9 cellular contexts compared by ENCODE assay signal in the genomic region with DNA sequence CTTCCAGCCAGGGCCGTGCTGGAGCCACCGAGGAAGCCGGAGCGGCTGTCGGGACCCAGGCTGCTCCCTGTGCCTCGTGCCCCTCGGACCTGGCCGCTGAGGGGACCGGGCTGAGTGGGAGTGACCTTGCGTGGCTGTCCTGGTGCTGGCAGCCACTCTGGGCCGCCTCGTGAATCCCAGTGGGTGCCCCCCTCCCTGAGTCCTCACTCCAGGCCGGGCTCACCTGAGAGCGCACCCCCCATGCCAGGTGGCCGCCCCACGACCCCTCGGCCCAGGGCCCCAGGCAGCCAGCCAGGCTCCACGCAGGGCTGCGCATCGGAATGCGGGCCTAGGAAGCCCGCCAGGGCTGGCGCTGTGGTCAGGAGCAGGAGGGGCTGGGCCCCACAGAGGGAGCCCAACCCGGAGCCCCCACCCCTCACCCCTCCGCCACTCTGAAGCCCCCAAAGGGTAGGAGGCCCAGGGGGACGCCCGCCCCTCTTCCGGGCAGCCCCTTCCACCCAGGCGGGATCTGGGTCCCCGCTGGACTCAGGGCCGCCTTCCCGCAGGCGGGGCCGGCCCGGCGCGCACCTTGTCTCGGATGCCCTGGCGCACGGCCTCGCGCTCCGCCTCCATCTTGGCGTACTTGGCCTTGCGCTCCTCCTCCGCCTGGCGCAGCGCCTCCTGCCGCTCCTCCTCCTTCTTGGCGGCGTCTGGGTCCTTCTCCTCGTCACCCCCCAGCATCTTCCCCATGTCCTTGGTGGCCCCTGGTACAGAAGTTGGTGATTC. TPM values are rescaled to one million over a fixed set of nuclear protein-coding genes. Genes with fewer than 3 reads are reported as not detected.
DNase-seq lines count a peak whose midpoint lies in the region; ATAC-seq and TF ChIP-seq lines count a peak whose summit lies in the region.
"Had no signal": no experiment of that assay in that cellular context is flagged by ENCODE, and none has a peak within 500 bp of the region (broad histone marks: within the 10 kb centered on the region; RNA-seq: fewer than 3 reads in every experiment).

No MANE protein-coding gene starts in this region.

- H3K4me3 Mint-ChIP-seq in GM23338 = peak overlapping the region; percentile 47; the same call in 2 of the 3 replicates
- H3K4me3 Mint-ChIP-seq in activated T-cell treated with anti-CD3 and anti-CD28 coated beads, Interleukin-2, amount 50 U/mL, for 4 hours = peak overlapping the region; percentile 46
- H3K4me3 Mint-ChIP-seq: dendritic cell treated with granulocyte-macrophage colony-stimulating factor and Interleukin-4, amounts not matched to agents 40 ng/mL and 50 ng/mL, for 4 days had no signal

- peaks cover 26% of the 10 kb centered on the region for H3K4me1 ChIP-seq in GM23338 (ENCODE audit: insufficient read depth)
- peaks cover 0 to 33% (median 28%) of the 10 kb centered on the region in 3 donors for H3K4me1 ChIP-seq in gastroesophageal sphincter

- H3K36me3 ChIP-seq in GM23338 (ENCODE audit: insufficient read depth) = no peaks in the 10 kb centered on the region
- H3K36me3 ChIP-seq in gastroesophageal sphincter = no peaks in the 10 kb centered on the region

- TF ChIP-seq EP300 in gastroesophageal sphincter (IDR thresholded peaks at IDR 0.05) = no peak

- DNase-seq in GM23338 (ENCODE audit: low spot score) (peak; percentile 85), NCI-H345 treated with DMSO at 0.1 percent for 48 hours (lab: John Stamatoyannopoulos, UW; ENCODE audit: unreplicated experiment) (no peak), NCI-H2171 (lab: John Stamatoyannopoulos, UW) (no peak)
- DNase-seq in activated T-cell treated with anti-CD3 and anti-CD28 coated beads, Interleukin-2, amount 50 U/mL, for 4 hours = peak; percentile 30
- peak; percentile 28 to 54 for DNase-seq in stimulated activated CD4-positive, alpha-beta T cell treated with anti-CD3 and anti-CD28 coated beads, Interleukin-4, amount 100 ng/mL, for 4 hours

- no peaks in the 10 kb centered on the region for H3K9me3 ChIP-seq in gastroesophageal sphincter

- H3K4me3 ChIP-seq in GM23338 (peak overlapping the region; percentile 44; the same call in 1 of the 2 replicates), gastroesophageal sphincter (peak overlapping the region in 1 of 2 donors; percentile 42)

- H4K20me1 ChIP-seq in GM23338 (replicated peaks; ENCODE audit: insufficient read depth) = no peaks in the 10 kb centered on the region

- TF ChIP-seq POLR2A in gastroesophageal sphincter (IDR thresholded peaks at IDR 0.05) = no peak

- H3K27me3 Mint-ChIP-seq in GM23338 (ENCODE audit: insufficient read depth, low read depth, poor library complexity) = peaks cover 64% of the 10 kb centered on the region
- H3K27me3 Mint-ChIP-seq in activated T-cell treated with anti-CD3 and anti-CD28 coated beads, Interleukin-2, amount 50 U/mL, for 4 hours (ENCODE audit: low read depth) = peaks cover 47% of the 10 kb centered on the region

- no peaks in the 10 kb centered on the region for H3K79me2 ChIP-seq in GM23338 (replicated peaks; ENCODE audit: insufficient read depth)

- H3K27ac Mint-ChIP-seq in GM23338 = no peak overlapping the region
- H3K27ac Mint-ChIP-seq: dendritic cell treated with granulocyte-macrophage colony-stimulating factor and Interleukin-4, amounts not matched to agents 40 ng/mL and 50 ng/mL, for 4 days had no signal

- WGBS in gastroesophageal sphincter (ENCODE audit: low coverage in 1 of 2), 2 donors = 0% methylated on average over 2 of the region's 52 CpGs; no CpG with 5 or more reads in 1 of the 2 donors

- ATAC-seq in GM23338 (peak; percentile 65), gastroesophageal sphincter (peak; percentile 30), HG03108 (IDR thresholded peaks at IDR 0.05; ENCODE audit: unreplicated experiment) (no peak), HG03045 (IDR thresholded peaks at IDR 0.05; ENCODE audit: unreplicated experiment) (no peak)
- ATAC-seq in activated T-cell treated with anti-CD3 and anti-CD28 coated beads, Interleukin-2, amount 50 U/mL, for 4 hours = peak; percentile 58 to 67

- H3K27me3 ChIP-seq in GM23338 (ENCODE audit: insufficient read depth) = peaks cover 63% of the 10 kb centered on the region
- H3K27me3 ChIP-seq in gastroesophageal sphincter = peaks cover 96% of the 10 kb centered on the region

- peak overlapping the region; percentile 66; the same call in 1 of the 2 replicates for H2AFZ ChIP-seq in GM23338

- H3F3A ChIP-seq in GM23338 (replicated peaks; ENCODE audit: low read depth) = 0 out of 2 replicates have a peak, but pooled peaks cover 9% of the 10 kb centered on the region

- no peak overlapping the region for H3K27ac ChIP-seq in GM23338 (ENCODE audit: low read depth)
- peak overlapping the region in 1 of 4 donors; percentile 1 for H3K27ac ChIP-seq in gastroesophageal sphincter

- H3K4me1 Mint-ChIP-seq in GM23338 = peaks cover 30% of the 10 kb centered on the region
- H3K4me1 Mint-ChIP-seq in activated T-cell treated with anti-CD3 and anti-CD28 coated beads, Interleukin-2, amount 50 U/mL, for 4 hours (ENCODE audit: low read depth) = peaks cover 23% of the 10 kb centered on the region

- H3K9me3 Mint-ChIP-seq in GM23338 = no peaks in the 10 kb centered on the region; the same call in 2 of the 3 replicates
- no peaks in the 10 kb centered on the region for H3K9me3 Mint-ChIP-seq in activated T-cell treated with anti-CD3 and anti-CD28 coated beads, Interleukin-2, amount 50 U/mL, for 4 hours
- H3K9me3 Mint-ChIP-seq: dendritic cell treated with granulocyte-macrophage colony-stimulating factor and Interleukin-4, amounts not matched to agents 40 ng/mL and 50 ng/mL, for 4 days had no signal

- H3K4me2 ChIP-seq in GM23338 = peak overlapping the region; percentile 82; the same call in 1 of the 2 replicates

- H3K9me2 ChIP-seq in GM23338 (ENCODE audit: insufficient read depth) = no peaks in the 10 kb centered on the region

- TF ChIP-seq CTCF in GM23338 (conservative IDR thresholded peaks at IDR 0.05; ENCODE audit: low read depth in 2 of 2) (peak in 1 of 2 experiments; percentile 51; a peak in 2 of 4 replicates), gastroesophageal sphincter (IDR thresholded peaks at IDR 0.05) (no peak)

- no peaks in the 10 kb centered on the region; the same call in 2 of the 3 replicates for H3K36me3 Mint-ChIP-seq in GM23338 (ENCODE audit: low read depth)
- H3K36me3 Mint-ChIP-seq in activated T-cell treated with anti-CD3 and anti-CD28 coated beads, Interleukin-2, amount 50 U/mL, for 4 hours (ENCODE audit: insufficient read depth) = no peaks in the 10 kb centered on the region

TF ChIP-seq in GM23338, 12 proteins besides CTCF, POLR2A, EP300 and RAD21:
- TF ChIP-seq POLR2AphosphoS5 (IDR thresholded peaks at IDR 0.05; ENCODE audit: low read depth) (no peak), EZH2 (IDR thresholded peaks at IDR 0.05; ENCODE audit: low read depth, unreplicated experiment) (no peak), JUNB (IDR thresholded peaks at IDR 0.05; ENCODE audit: unreplicated experiment) (no peak)

RNA-seq across cellular contexts. Expression of a gene that starts 33.9 kb away (rescaled TPM):
- 0.58 and 0.97 TPM in 2 replicates for total RNA-seq in GM23338 (2014; rRNA removed; shearing (Covaris generic))
- 0.86 and 1.1 TPM in 2 replicates for polyA plus RNA-seq in GM23338 (2016; fragmentation: Nextera tagmentation; extraction: Ambion mirVana)
- 1 to 10 TPM in 1 of 3 donors, under 1 TPM in 2; 0.50 to 1.0 (median 0.58) TPM for total RNA-seq in activated T-cell treated with anti-CD3 and anti-CD28 coated beads, Interleukin-2, amount 50 U/mL, for 4 hours
- under 1 TPM in 3 of 4 donors, not detected in 1; 0.31 to 0.96 (median 0.54) TPM for total RNA-seq in gastroesophageal sphincter

Comparison
In these comparisons a context has a peak if more than half of its experiments do, and no peak if none do; other contexts are left out.
1. ATAC-seq: peak in GM23338 (single experiment), activated T-cell treated with anti-CD3 and anti-CD28 coated beads, Interleukin-2, amount 50 U/mL, for 4 hours (2 of 2) and gastroesophageal sphincter (single experiment); none in HG03108 (single experiment) and HG03045 (single experiment).
2. DNase-seq: peak in GM23338 (single experiment), activated T-cell treated with anti-CD3 and anti-CD28 coated beads, Interleukin-2, amount 50 U/mL, for 4 hours (single experiment) and stimulated activated CD4-positive, alpha-beta T cell treated with anti-CD3 and anti-CD28 coated beads, Interleukin-4, amount 100 ng/mL, for 4 hours (2 of 2); none in NCI-H345 treated with DMSO at 0.1 percent for 48 hours (single experiment) and NCI-H2171 (single experiment).